Comparison of ENCODE assay signal across 20 cellular contexts in the genomic region with DNA sequence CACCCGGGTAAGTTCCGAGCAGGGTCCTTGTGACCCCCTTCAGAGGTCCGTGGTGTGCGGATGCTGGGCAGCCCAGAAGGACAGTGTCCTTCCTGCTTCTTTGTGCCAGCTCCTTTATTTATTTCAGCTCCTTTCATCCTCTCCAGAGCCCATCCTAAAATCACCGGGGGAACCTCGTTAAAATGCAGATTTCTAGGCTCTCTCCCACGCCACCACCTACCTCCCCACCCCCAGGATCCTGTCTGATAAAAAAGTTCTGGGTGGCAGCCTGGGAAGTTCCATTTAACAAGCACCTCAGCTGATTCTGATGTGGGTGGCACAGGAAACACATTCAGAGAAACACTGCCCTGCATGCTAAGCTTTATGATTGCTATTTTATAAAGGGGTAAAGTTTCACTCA. TPM values are rescaled to one million over a fixed set of nuclear protein-coding genes. Genes with fewer than 3 reads are reported as not detected.
A peak's percentile ranks its signal among the peaks of the same experiment; 100 is the strongest.
DNase-seq lines count a peak whose midpoint lies in the region; ATAC-seq and TF ChIP-seq lines count a peak whose summit lies in the region.
"Had no signal": no experiment of that assay in that cellular context is flagged by ENCODE, and none has a peak within 500 bp of the region (broad histone marks: within the 10 kb centered on the region; RNA-seq: fewer than 3 reads in every experiment).

No MANE protein-coding gene starts in this region.

- peaks cover 0 to 24% (median 0%) of the 10 kb centered on the region in 4 donors for H3K27me3 ChIP-seq in esophagus muscularis mucosa

- H3K27me3 Mint-ChIP-seq in activated CD4-positive, alpha-beta T cell treated with anti-CD3 and anti-CD28 coated beads, Interleukin-2, amount 10 ng/mL, durations not matched to agents 24 days and 14 days, result peaks cover 10% of the 10 kb centered on the region
- no peaks in the 10 kb centered on the region for H3K27me3 Mint-ChIP-seq in activated CD4-positive, alpha-beta T cell treated with anti-CD3 and anti-CD28 coated beads for 36 hours

- H3K27ac ChIP-seq in esophagus muscularis mucosa (replicated peaks in 1 of 4), result no peak overlapping the region
- H3K27ac ChIP-seq: C4-2B, GM23248 had no signal

- intact Hi-C loops in activated CD4-positive, alpha-beta T cell treated with anti-CD3 and anti-CD28 coated beads, Interleukin-2, amount 10 ng/mL, durations not matched to agents 24 days and 14 days (cut with micrococcal nuclease), result no loop called here
- intact Hi-C loops in activated CD4-positive, alpha-beta T cell treated with anti-CD3 and anti-CD28 coated beads for 36 hours (cut with DNase I, micrococcal nuclease), result no loop called here
- intact Hi-C loops in esophagus muscularis mucosa (cut with DNase I), result no loop called here

- H3K4me3 Mint-ChIP-seq in activated CD4-positive, alpha-beta T cell treated with anti-CD3 and anti-CD28 coated beads, Interleukin-2, amount 10 ng/mL, durations not matched to agents 24 days and 14 days, result no peak overlapping the region
- no peak overlapping the region for H3K4me3 Mint-ChIP-seq in activated CD4-positive, alpha-beta T cell treated with anti-CD3 and anti-CD28 coated beads for 36 hours
- H3K4me3 Mint-ChIP-seq: IgD-negative memory B cell had no signal

- no peaks in the 10 kb centered on the region for H3K4me1 ChIP-seq in esophagus muscularis mucosa

- TF ChIP-seq POLR2A in esophagus muscularis mucosa (IDR thresholded peaks at IDR 0.05; ENCODE audit: low read depth), result no peak

- no peak overlapping the region for H3K27ac Mint-ChIP-seq in activated CD4-positive, alpha-beta T cell treated with anti-CD3 and anti-CD28 coated beads, Interleukin-2, amount 10 ng/mL, durations not matched to agents 24 days and 14 days
- no peak overlapping the region for H3K27ac Mint-ChIP-seq in activated CD4-positive, alpha-beta T cell treated with anti-CD3 and anti-CD28 coated beads for 36 hours
- H3K27ac Mint-ChIP-seq: IgD-negative memory B cell had no signal

- ATAC-seq in activated CD4-positive, alpha-beta T cell treated with anti-CD3 and anti-CD28 coated beads for 36 hours, result no peak
- no peak for ATAC-seq in HG03039 (IDR thresholded peaks at IDR 0.05; ENCODE audit: unreplicated experiment)
- ATAC-seq: PC-3 had no signal

- no peaks in the 10 kb centered on the region for H3K36me3 Mint-ChIP-seq in activated CD4-positive, alpha-beta T cell treated with anti-CD3 and anti-CD28 coated beads, Interleukin-2, amount 10 ng/mL, durations not matched to agents 24 days and 14 days (ENCODE audit: low read depth)
- no peaks in the 10 kb centered on the region for H3K36me3 Mint-ChIP-seq in activated CD4-positive, alpha-beta T cell treated with anti-CD3 and anti-CD28 coated beads for 36 hours (ENCODE audit: low read depth)
- H3K36me3 Mint-ChIP-seq: IgD-negative memory B cell had no signal

- H3K4me3 ChIP-seq in esophagus muscularis mucosa, result no peak overlapping the region
- H3K4me3 ChIP-seq: GM23248 had no signal

- no peak for TF ChIP-seq CTCF in esophagus muscularis mucosa (IDR thresholded peaks at IDR 0.05)

- no peaks in the 10 kb centered on the region for H3K36me3 ChIP-seq in esophagus muscularis mucosa

- H3K4me1 Mint-ChIP-seq in activated CD4-positive, alpha-beta T cell treated with anti-CD3 and anti-CD28 coated beads, Interleukin-2, amount 10 ng/mL, durations not matched to agents 24 days and 14 days, result peaks cover 8% of the 10 kb centered on the region
- H3K4me1 Mint-ChIP-seq in activated CD4-positive, alpha-beta T cell treated with anti-CD3 and anti-CD28 coated beads for 36 hours, result peaks cover 9% of the 10 kb centered on the region
- H3K4me1 Mint-ChIP-seq: IgD-negative memory B cell had no signal

- 67% methylated on average over 7 of the region's 7 CpGs for WGBS in esophagus muscularis mucosa

- no peaks in the 10 kb centered on the region for H3K9me3 Mint-ChIP-seq in activated CD4-positive, alpha-beta T cell treated with anti-CD3 and anti-CD28 coated beads, Interleukin-2, amount 10 ng/mL, durations not matched to agents 24 days and 14 days
- no peaks in the 10 kb centered on the region for H3K9me3 Mint-ChIP-seq in activated CD4-positive, alpha-beta T cell treated with anti-CD3 and anti-CD28 coated beads for 36 hours (ENCODE audit: low read depth)
- H3K9me3 Mint-ChIP-seq: IgD-negative memory B cell had no signal

- POLR2A ChIA-PET in activated CD4-positive, alpha-beta T cell treated with anti-CD3 and anti-CD28 coated beads for 36 hours (lab: Charles Lee), result interaction anchor here (1.2 kb wide), 1 partner anchor 12 kb away, joined by 4 read pairs; no protein-coding TSS in a partner anchor

- peak; percentile 49 for DNase-seq in activated CD4-positive, alpha-beta T cell treated with anti-CD3 and anti-CD28 coated beads, Interleukin-2, amount 10 ng/mL, durations not matched to agents 24 days and 14 days
- DNase-seq in activated CD4-positive, alpha-beta T cell treated with anti-CD3 and anti-CD28 coated beads for 36 hours, result no peak
- DNase-seq in stimulated activated CD4-positive, alpha-beta T cell treated with anti-CD3 and anti-CD28 coated beads, TNF-alpha, amount 100 ng/mL, for 4 hours (ENCODE audit: low read depth in 3 of 3), result peak in 2 of 3 experiments; percentile 17 to 18
- no peak for DNase-seq in stimulated activated CD4-positive, alpha-beta T cell treated with anti-CD3 and anti-CD28 coated beads, Interleukin-15, amount 100 ng/mL, for 24 hours
- DNase-seq in esophagus muscularis mucosa (ENCODE audit: extremely low spot score) (peak; percentile 77), OCI-M2 (lab: John Stamatoyannopoulos, UW; ENCODE audit: unreplicated experiment) (no peak)
- DNase-seq: 8988T, AML-193, DMS53, GDM1, GM23248, HCEC 1CT, NCI-H1694 treated with DMSO at 0.1 percent for 48 hours, NCI-H446 treated with DMSO at 0.1 percent for 48 hours, NCI-H526 treated with DMSO at 0.1 percent for 48 hours, PC-3, SHP77 had no signal

- TF ChIP-seq EP300 in esophagus muscularis mucosa (IDR thresholded peaks at IDR 0.05), result no peak

- H3K9me3 ChIP-seq in esophagus muscularis mucosa, result no peaks in the 10 kb centered on the region

- CTCF ChIA-PET in activated CD4-positive, alpha-beta T cell treated with anti-CD3 and anti-CD28 coated beads for 36 hours (lab: Charles Lee), result interaction anchor here (1.1 to 2.7 kb wide), 3 partner anchors 11 to 118 kb away, joined by 3 to 20 read pairs (median 6); no protein-coding TSS in a partner anchor

RNA-seq across cellular contexts. Expression of gene IGF1R, which starts 12.5 kb away (rescaled TPM):
- total RNA-seq in activated CD4-positive, alpha-beta T cell treated with anti-CD3 and anti-CD28 coated beads, Interleukin-2, amount 10 ng/mL, durations not matched to agents 24 days and 14 days, result 35.3 and 36.6 TPM in 2 replicates
- 10 to 100 TPM; 26.3 to 43.7 TPM for total RNA-seq in activated CD4-positive, alpha-beta T cell treated with anti-CD3 and anti-CD28 coated beads for 36 hours
- total RNA-seq in esophagus muscularis mucosa, result 10 to 100 TPM; 33.6 to 95.3 (median 49.7) TPM

Comparison
In these comparisons a context has a peak if more than half of its experiments do, and no peak if none do; other contexts are left out.
1. DNase-seq: peak in activated CD4-positive, alpha-beta T cell treated with anti-CD3 and anti-CD28 coated beads, Interleukin-2, amount 10 ng/mL, durations not matched to agents 24 days and 14 days (single experiment), stimulated activated CD4-positive, alpha-beta T cell treated with anti-CD3 and anti-CD28 coated beads, TNF-alpha, amount 100 ng/mL, for 4 hours (2 of 3) and esophagus muscularis mucosa (single experiment); none in activated CD4-positive, alpha-beta T cell treated with anti-CD3 and anti-CD28 coated beads for 36 hours (single experiment), stimulated activated CD4-positive, alpha-beta T cell treated with anti-CD3 and anti-CD28 coated beads, Interleukin-15, amount 100 ng/mL, for 24 hours (single experiment) and OCI-M2 (single experiment).